8 cellular contexts compared by ENCODE assay signal in genomic region chr20:25623225-25623735, GRCh38. TPM values are rescaled to one million over a fixed set of nuclear protein-coding genes. Genes with fewer than 3 reads are reported as not detected.
DNase-seq lines count a peak whose midpoint lies in the region; ATAC-seq and TF ChIP-seq lines count a peak whose summit lies in the region.

No MANE protein-coding gene starts in this region.

- peak overlapping the region; percentile 71 to 88 for H3K4me3 ChIP-seq in HCT116 (replicated peaks in 1 of 2; ENCODE audit: low read depth in 1 of 2, low read length in 2 of 2)
- H3K4me3 ChIP-seq in NB4 (ENCODE audit: low read depth, low read length) = peak overlapping the region; percentile 81
- peak overlapping the region; percentile 88 to 92 (median 90) for H3K4me3 ChIP-seq in fibroblast of lung (replicated peaks in 1 of 4; ENCODE audit: control extremely low read depth in 1 of 4, insufficient read depth in 1 of 4, low read depth in 3 of 4, low read length in 4 of 4)
- H3K4me3 ChIP-seq in upper lobe of right lung = peak overlapping the region; percentile 66

- peaks cover 9 to 23% of the 10 kb centered on the region in 2 experiments; a peak in 3 of 4 replicates for H3K4me1 ChIP-seq in HCT116 (ENCODE audit: control insufficient read depth in 1 of 2, insufficient read depth in 2 of 2, low read length in 2 of 2)
- no peaks in the 10 kb centered on the region for H3K4me1 ChIP-seq in fibroblast of lung (ENCODE audit: control insufficient read depth, extremely low read depth, insufficient read depth, low read length)
- H3K4me1 ChIP-seq in upper lobe of right lung = peaks cover 19% of the 10 kb centered on the region

- H3K9me2 ChIP-seq in HCT116 (ENCODE audit: insufficient read depth) = no peaks in the 10 kb centered on the region

- POLR2A ChIA-PET in HCT116 (lab: Charles Lee) = no interaction called here

- H3K36me3 Mint-ChIP-seq in nephron progenitor cell (ENCODE audit: low read depth) = peaks cover 47% of the 10 kb centered on the region

- no peak overlapping the region for H2AFZ ChIP-seq in HCT116 (ENCODE audit: low read depth, low read length, poor library complexity, severe bottlenecking)
- H2AFZ ChIP-seq in fibroblast of lung (ENCODE audit: low read length) = peak overlapping the region; percentile 88

- H3K27ac ChIP-seq in HCT116 (ENCODE audit: low read depth, low read length) (peak overlapping the region; percentile 98), fibroblast of lung (ENCODE audit: insufficient read depth, low read length) (peak overlapping the region; percentile 87), upper lobe of right lung (peak overlapping the region; percentile 94)

- peak overlapping the region; percentile 97 for H3K27ac Mint-ChIP-seq in nephron progenitor cell

- peaks cover 27% of the 10 kb centered on the region for H3K9me3 Mint-ChIP-seq in nephron progenitor cell

- ATAC-seq in HCT116 = peak; percentile 26
- peak; percentile 45 for ATAC-seq in upper lobe of right lung

- TF ChIP-seq CTCF in HCT116 (IDR thresholded peaks at IDR 0.05 in 2 of 3, conservative IDR thresholded peaks at IDR 0.05 in 1 of 3; ENCODE audit: borderline replicate concordance in 1 of 3, insufficient read depth in 1 of 3, low read depth in 2 of 3, low read length in 2 of 3) = no peak
- no peak for TF ChIP-seq CTCF in NB4 (IDR thresholded peaks at IDR 0.05; ENCODE audit: low read depth, low read length)
- TF ChIP-seq CTCF in fibroblast of lung (conservative IDR thresholded peaks at IDR 0.05 in 1 of 2, IDR thresholded peaks at IDR 0.05 in 1 of 2; ENCODE audit: low read depth in 1 of 2, low read length in 2 of 2) = no peak
- TF ChIP-seq CTCF in nephron progenitor cell (IDR thresholded peaks at IDR 0.05) = no peak
- no peak for TF ChIP-seq CTCF in upper lobe of right lung (IDR thresholded peaks at IDR 0.05)

- H3K9ac ChIP-seq in HCT116 (ENCODE audit: low read length) (peak overlapping the region; percentile 96), fibroblast of lung (ENCODE audit: insufficient read depth, low read length) (peak overlapping the region; percentile 75)

- RAD21 ChIA-PET in HCT116 (lab: Charles Lee; ENCODE audit: low non-redundant PET in 1 of 2, low total read pairs in 2 of 2, uncharacterized antibody in 2 of 2, unreplicated experiment in 2 of 2) = no interaction called here

- no TSS peak for BruUV-seq in HCT116 (replicated peaks; lab: Mats Ljungman, UMichigan)

- H3K27me3 ChIP-seq in HCT116 (ENCODE audit: insufficient read depth, low read length) (no peaks in the 10 kb centered on the region), fibroblast of lung (ENCODE audit: control insufficient read depth, insufficient read depth, low read length) (no peaks in the 10 kb centered on the region), upper lobe of right lung (no peaks in the 10 kb centered on the region)

- CTCF ChIA-PET in HCT116 (lab: Charles Lee) = no interaction called here

- no peaks in the 10 kb centered on the region for H3K27me3 Mint-ChIP-seq in nephron progenitor cell (ENCODE audit: low read depth, poor library complexity)

- H3K4me3 Mint-ChIP-seq in nephron progenitor cell = peak overlapping the region; percentile 88

- peaks cover 66% of the 10 kb centered on the region for H3K79me2 ChIP-seq in HCT116 (ENCODE audit: insufficient read depth, low read length)
- peaks cover 38% of the 10 kb centered on the region for H3K79me2 ChIP-seq in fibroblast of lung (ENCODE audit: control insufficient read depth, insufficient read depth, low read length)

- peaks cover 50% of the 10 kb centered on the region for H3K4me1 Mint-ChIP-seq in nephron progenitor cell

- H3K36me3 ChIP-seq in HCT116 (ENCODE audit: control insufficient read depth in 1 of 2, insufficient read depth in 2 of 2, low read length in 2 of 2) (0 out of 4 replicates have a peak, but pooled peaks cover 0 to 6% of the 10 kb centered on the region in 2 experiments), fibroblast of lung (ENCODE audit: control insufficient read depth, insufficient read depth, low read length) (no peaks in the 10 kb centered on the region), upper lobe of right lung (no peaks in the 10 kb centered on the region)

- H3K9me3 ChIP-seq in HCT116 (ENCODE audit: control insufficient read depth in 1 of 2, insufficient read depth in 1 of 2, low read depth in 1 of 2, low read length in 2 of 2) (no peaks in the 10 kb centered on the region), fibroblast of lung (ENCODE audit: control insufficient read depth, insufficient read depth, low read depth, low read length) (no peaks in the 10 kb centered on the region), upper lobe of right lung (no peaks in the 10 kb centered on the region)

- peak overlapping the region; percentile 89 for H3K4me2 ChIP-seq in HCT116 (ENCODE audit: low read length)
- H3K4me2 ChIP-seq in fibroblast of lung (ENCODE audit: extremely low read depth, insufficient read depth, low read length) = peak overlapping the region; percentile 96

- no peak for TF ChIP-seq POLR2A in HCT116 (IDR thresholded peaks at IDR 0.05; ENCODE audit: borderline replicate concordance, extremely low read depth, insufficient read depth, insufficient read length)
- no peak for TF ChIP-seq POLR2A in NB4 (IDR thresholded peaks at IDR 0.05; ENCODE audit: extremely low read depth, insufficient read length)

- peak; percentile 75 for DNase-seq in DMS53 (lab: John Stamatoyannopoulos, UW)
- no peak for DNase-seq in DMS53 treated with DMSO at 0.1 percent for 48 hours (lab: John Stamatoyannopoulos, UW; ENCODE audit: unreplicated experiment)
- peak; percentile 0 for DNase-seq in HCT116 (ENCODE audit: low read depth, low spot score)
- DNase-seq in NB4 (ENCODE audit: low read depth) = peak; percentile 58
- peak; percentile 35 for DNase-seq in activated T-cell treated with anti-CD3 and anti-CD28 coated beads for 48 hours (ENCODE audit: low read depth)
- DNase-seq in fibroblast of lung (ENCODE audit: low read depth in 2 of 2) = peak in 1 of 2 donors; percentile 31
- DNase-seq in nephron progenitor cell = peak; percentile 37
- peak; percentile 80 for DNase-seq in upper lobe of right lung

- H4K20me1 ChIP-seq in HCT116 (ENCODE audit: insufficient read depth) (no peaks in the 10 kb centered on the region), fibroblast of lung (ENCODE audit: control insufficient read depth, extremely low read depth, insufficient read depth, low read length) (no peaks in the 10 kb centered on the region)

- intact Hi-C loops in HCT116 (cut with micrococcal nuclease) (loop anchor here (1.0 kb wide), 1 partner anchor 73 kb away; the partner anchor contains the start of gene ZNF337), upper lobe of right lung (cut with DNase I) (no loop called here)

- no peak for TF ChIP-seq RAD21 in HCT116 (IDR thresholded peaks at IDR 0.05; ENCODE audit: low read depth)

TF ChIP-seq in HCT116, 20 proteins besides CTCF, POLR2A, EP300 and RAD21:
- TF ChIP-seq, protein P1, sequence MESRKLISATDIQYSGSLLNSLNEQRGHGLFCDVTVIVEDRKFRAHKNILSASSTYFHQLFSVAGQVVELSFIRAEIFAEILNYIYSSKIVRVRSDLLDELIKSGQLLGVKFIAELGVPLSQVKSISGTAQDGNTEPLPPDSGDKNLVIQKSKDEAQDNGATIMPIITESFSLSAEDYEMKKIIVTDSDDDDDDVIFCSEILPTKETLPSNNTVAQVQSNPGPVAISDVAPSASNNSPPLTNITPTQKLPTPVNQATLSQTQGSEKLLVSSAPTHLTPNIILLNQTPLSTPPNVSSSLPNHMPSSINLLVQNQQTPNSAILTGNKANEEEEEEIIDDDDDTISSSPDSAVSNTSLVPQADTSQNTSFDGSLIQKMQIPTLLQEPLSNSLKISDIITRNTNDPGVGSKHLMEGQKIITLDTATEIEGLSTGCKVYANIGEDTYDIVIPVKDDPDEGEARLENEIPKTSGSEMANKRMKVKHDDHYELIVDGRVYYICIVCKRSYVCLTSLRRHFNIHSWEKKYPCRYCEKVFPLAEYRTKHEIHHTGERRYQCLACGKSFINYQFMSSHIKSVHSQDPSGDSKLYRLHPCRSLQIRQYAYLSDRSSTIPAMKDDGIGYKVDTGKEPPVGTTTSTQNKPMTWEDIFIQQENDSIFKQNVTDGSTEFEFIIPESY (IDR thresholded peaks at IDR 0.05; ENCODE audit: extremely low read depth, insufficient replicate concordance, low read length) = no peak
- TF ChIP-seq, protein P2, sequence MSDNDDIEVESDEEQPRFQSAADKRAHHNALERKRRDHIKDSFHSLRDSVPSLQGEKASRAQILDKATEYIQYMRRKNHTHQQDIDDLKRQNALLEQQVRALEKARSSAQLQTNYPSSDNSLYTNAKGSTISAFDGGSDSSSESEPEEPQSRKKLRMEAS (IDR thresholded peaks at IDR 0.05) = peak; percentile 46; the same call in 1 of the 2 replicates

RNA-seq across cellular contexts. Expression of gene NANP, which starts 0.5 kb away (rescaled TPM):
- total RNA-seq in HCT116 (2021; ENCODE audit: unreplicated experiment) = 7.3 TPM
- polyA plus RNA-seq in HCT116 (2012) = 2.5 and 3.1 TPM in 2 replicates
- total RNA-seq in fibroblast of lung = 8.8 and 9.5 TPM in 2 replicates
- polyA plus RNA-seq in fibroblast of lung = 9.4 and 9.9 TPM in 2 replicates
- polyA plus RNA-seq in fibroblast of lung (2012) = 5.8 and 6.2 TPM in 2 replicates
- 2.7 and 3.9 TPM in 2 replicates for polyA minus RNA-seq in fibroblast of lung (ENCODE audit: low replicate concordance)
- total RNA-seq in upper lobe of right lung = 4.8 TPM

RNA-seq across cellular contexts. Expression of gene NINL, which starts 37.9 kb away (rescaled TPM):
- 7.2 TPM for total RNA-seq in HCT116 (2021; ENCODE audit: unreplicated experiment)
- polyA plus RNA-seq in HCT116 (2012) = 6.0 and 6.3 TPM in 2 replicates
- 11.3 and 16.3 TPM in 2 replicates for total RNA-seq in fibroblast of lung
- 4.4 TPM in 2 replicates for polyA plus RNA-seq in fibroblast of lung
- polyA plus RNA-seq in fibroblast of lung (2012) = 3.8 and 4.3 TPM in 2 replicates
- 1.4 and 2.9 TPM in 2 replicates for polyA minus RNA-seq in fibroblast of lung (ENCODE audit: low replicate concordance)
- 13.2 TPM for total RNA-seq in upper lobe of right lung
